29 cellular contexts compared by ENCODE assay signal in the genomic region with DNA sequence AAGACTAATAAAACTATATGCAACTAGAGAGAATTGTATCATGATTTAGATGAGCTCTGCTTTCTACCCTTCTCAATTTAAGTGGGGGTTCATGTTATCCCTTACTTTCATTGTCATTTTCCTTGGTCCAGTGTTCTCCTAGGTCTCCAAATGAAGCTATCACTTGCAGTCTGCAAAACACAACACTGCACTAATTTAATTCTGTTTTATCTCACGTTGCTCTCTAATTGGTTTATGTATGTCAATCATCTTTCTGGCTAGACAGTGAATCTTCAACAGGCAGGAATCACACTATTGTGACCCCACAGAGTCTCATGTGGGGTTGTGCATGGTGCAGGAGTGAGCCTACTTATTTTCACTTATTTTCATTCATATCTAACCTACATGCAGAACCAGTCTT.
"Had no signal": no experiment of that assay in that cellular context is flagged by ENCODE, and none has a peak within 500 bp of the region (broad histone marks: within the 10 kb centered on the region; RNA-seq: fewer than 3 reads in every experiment).

No MANE protein-coding gene starts in this region.

- H3K36me3 Mint-ChIP-seq: activated naive CD4-positive, alpha-beta T cell treated with anti-CD3 and anti-CD28 coated beads, Interleukin-2, amount 10 ng/mL, durations not matched to agents 7 days and 5 days; activated naive CD4-positive, alpha-beta T cell treated with anti-CD3 and anti-CD28 coated beads, Interleukin-2, amount 50 U/mL, for 72 hours; activated naive CD8-positive, alpha-beta T cell treated with anti-CD3 and anti-CD28 coated beads, Interleukin-2, amount 10 ng/mL, durations not matched to agents 7 days and 5 days; brain; WTC11 had no signal

- H3K36me3 ChIP-seq: ascending aorta, breast epithelium, cardiac muscle cell, colonic mucosa, esophagus squamous epithelium, gastroesophageal sphincter, heart right ventricle had no signal

- H3K9me3 Mint-ChIP-seq: activated CD4-positive, alpha-beta memory T cell treated with anti-CD3 and anti-CD28 coated beads, Interleukin-2, amount 10 ng/mL, durations not matched to agents 7 days and 5 days; activated CD4-positive, alpha-beta T cell treated with anti-CD3 and anti-CD28 coated beads, Interleukin-2, amount 10 ng/mL, durations not matched to agents 7 days and 5 days; activated naive CD8-positive, alpha-beta T cell treated with anti-CD3 and anti-CD28 coated beads, Interleukin-2, amount 10 ng/mL, durations not matched to agents 7 days and 5 days; brain; WTC11 had no signal

- H3K27ac Mint-ChIP-seq: activated CD4-positive, alpha-beta memory T cell treated with anti-CD3 and anti-CD28 coated beads, Interleukin-2, amount 10 ng/mL, durations not matched to agents 7 days and 5 days; activated CD4-positive, alpha-beta T cell treated with anti-CD3 and anti-CD28 coated beads, Interleukin-2, amount 10 ng/mL, durations not matched to agents 7 days and 5 days; activated naive CD4-positive, alpha-beta T cell treated with anti-CD3 and anti-CD28 coated beads, Interleukin-2, amount 10 ng/mL, durations not matched to agents 7 days and 5 days; activated naive CD4-positive, alpha-beta T cell treated with anti-CD3 and anti-CD28 coated beads, Interleukin-2, amount 50 U/mL, for 72 hours; activated naive CD8-positive, alpha-beta T cell treated with anti-CD3 and anti-CD28 coated beads, Interleukin-2, amount 10 ng/mL, durations not matched to agents 7 days and 5 days; activated T-cell treated with anti-CD3 and anti-CD28 coated beads, Interleukin-2, amount 50 U/mL, for 24 hours; activated T-cell treated with anti-CD3 and anti-CD28 coated beads, Interleukin-2, amount 50 U/mL, for 72 hours; WTC11 had no signal

- DNase-seq: activated CD4-positive, alpha-beta memory T cell treated with anti-CD3 and anti-CD28 coated beads, Interleukin-2, amount 10 ng/mL, durations not matched to agents 7 days and 5 days; activated CD4-positive, alpha-beta T cell treated with anti-CD3 and anti-CD28 coated beads for 1 hour; activated CD4-positive, alpha-beta T cell treated with anti-CD3 and anti-CD28 coated beads for 4 hours; activated CD4-positive, alpha-beta T cell treated with anti-CD3 and anti-CD28 coated beads, Interleukin-2, amount 10 ng/mL, durations not matched to agents 7 days and 5 days; activated CD4-positive, alpha-beta T cell treated with anti-CD3 and anti-CD28 coated beads, Interleukin-2, amount 50 U/mL, for 4 hours; activated CD8-positive, alpha-beta memory T cell treated with anti-CD3 and anti-CD28 coated beads, Interleukin-2, amount 50 U/mL, for 48 hours; activated gamma-delta T cell; activated naive CD4-positive, alpha-beta T cell; activated naive CD4-positive, alpha-beta T cell treated with anti-CD3 and anti-CD28 coated beads, Interleukin-2, amount 10 ng/mL, durations not matched to agents 7 days and 5 days; activated naive CD8-positive, alpha-beta T cell treated with anti-CD3 and anti-CD28 coated beads, Interleukin-2, amount 10 ng/mL, durations not matched to agents 7 days and 5 days; activated T-cell treated with anti-CD3 and anti-CD28 coated beads for 4 hours; activated T-cell treated with anti-CD3 and anti-CD28 coated beads, Interleukin-2, amount 50 U/mL, for 24 hours; activated T-cell treated with anti-CD3 and anti-CD28 coated beads, Interleukin-2, amount 50 U/mL, for 72 hours; central memory CD4-positive, alpha-beta T cell; cerebellar nuclear complex; colonic mucosa; effector CD8-positive, alpha-beta T cell; esophagus squamous epithelium; foreskin melanocyte; heart right ventricle; T-helper 2 cell had no signal

- H3K27me3 Mint-ChIP-seq: activated CD4-positive, alpha-beta memory T cell treated with anti-CD3 and anti-CD28 coated beads, Interleukin-2, amount 10 ng/mL, durations not matched to agents 7 days and 5 days; activated CD4-positive, alpha-beta T cell treated with anti-CD3 and anti-CD28 coated beads, Interleukin-2, amount 10 ng/mL, durations not matched to agents 7 days and 5 days; activated naive CD4-positive, alpha-beta T cell treated with anti-CD3 and anti-CD28 coated beads, Interleukin-2, amount 10 ng/mL, durations not matched to agents 7 days and 5 days; activated T-cell treated with anti-CD3 and anti-CD28 coated beads, Interleukin-2, amount 50 U/mL, for 24 hours; brain had no signal

- H3K27me3 ChIP-seq: ascending aorta, breast epithelium, cardiac muscle cell, colonic mucosa, esophagus squamous epithelium, gastroesophageal sphincter, heart right ventricle had no signal

- H3K4me3 ChIP-seq: ascending aorta, breast epithelium, cardiac muscle cell, colonic mucosa, esophagus squamous epithelium, gastroesophageal sphincter, heart right ventricle had no signal

- ATAC-seq: activated naive CD4-positive, alpha-beta T cell treated with anti-CD3 and anti-CD28 coated beads, Interleukin-2, amount 50 U/mL, for 72 hours; activated T-cell treated with anti-CD3 and anti-CD28 coated beads, Interleukin-2, amount 50 U/mL, for 72 hours; gastroesophageal sphincter; heart right ventricle; WTC11 had no signal

- H3K9me3 ChIP-seq: ascending aorta, breast epithelium, colonic mucosa, esophagus squamous epithelium, gastroesophageal sphincter, heart right ventricle had no signal

- H3K4me1 Mint-ChIP-seq: activated CD4-positive, alpha-beta memory T cell treated with anti-CD3 and anti-CD28 coated beads, Interleukin-2, amount 10 ng/mL, durations not matched to agents 7 days and 5 days; activated CD4-positive, alpha-beta T cell treated with anti-CD3 and anti-CD28 coated beads, Interleukin-2, amount 10 ng/mL, durations not matched to agents 7 days and 5 days; activated naive CD4-positive, alpha-beta T cell treated with anti-CD3 and anti-CD28 coated beads, Interleukin-2, amount 10 ng/mL, durations not matched to agents 7 days and 5 days; activated naive CD8-positive, alpha-beta T cell treated with anti-CD3 and anti-CD28 coated beads, Interleukin-2, amount 10 ng/mL, durations not matched to agents 7 days and 5 days had no signal

- H3K4me3 Mint-ChIP-seq: activated CD4-positive, alpha-beta memory T cell treated with anti-CD3 and anti-CD28 coated beads, Interleukin-2, amount 10 ng/mL, durations not matched to agents 7 days and 5 days; activated CD4-positive, alpha-beta T cell treated with anti-CD3 and anti-CD28 coated beads, Interleukin-2, amount 10 ng/mL, durations not matched to agents 7 days and 5 days; activated naive CD4-positive, alpha-beta T cell treated with anti-CD3 and anti-CD28 coated beads, Interleukin-2, amount 10 ng/mL, durations not matched to agents 7 days and 5 days; activated naive CD8-positive, alpha-beta T cell treated with anti-CD3 and anti-CD28 coated beads, Interleukin-2, amount 10 ng/mL, durations not matched to agents 7 days and 5 days; activated T-cell treated with anti-CD3 and anti-CD28 coated beads, Interleukin-2, amount 50 U/mL, for 24 hours; activated T-cell treated with anti-CD3 and anti-CD28 coated beads, Interleukin-2, amount 50 U/mL, for 72 hours; brain; WTC11 had no signal

- H3K4me1 ChIP-seq: ascending aorta, breast epithelium, colonic mucosa, esophagus squamous epithelium, gastroesophageal sphincter, heart right ventricle had no signal

- H3K27ac ChIP-seq: ascending aorta, breast epithelium, cardiac muscle cell, colonic mucosa, epithelial cell of prostate, esophagus squamous epithelium, gastroesophageal sphincter, heart right ventricle had no signal
